Comparison of ENCODE assay signal across 19 cellular contexts in genomic region chr10:62230344-62231138, GRCh38. TPM values are rescaled to one million over a fixed set of nuclear protein-coding genes. Genes with fewer than 3 reads are reported as not detected.
DNase-seq lines count a peak whose midpoint lies in the region; ATAC-seq and TF ChIP-seq lines count a peak whose summit lies in the region.
"Had no signal": no experiment of that assay in that cellular context is flagged by ENCODE, and none has a peak within 500 bp of the region (broad histone marks: within the 10 kb centered on the region; RNA-seq: fewer than 3 reads in every experiment).

No MANE protein-coding gene starts in this region.

- no peak for DNase-seq in AG04450 (ENCODE audit: low read depth, low spot score)
- DNase-seq in HCEC 1CT: peak; percentile 44
- peak; percentile 43 for DNase-seq in amniotic epithelial cell (ENCODE audit: low read depth)
- peak; percentile 44 for DNase-seq in iris pigment epithelial cell (ENCODE audit: low read depth)
- no peak for DNase-seq in NCI-H446 (lab: John Stamatoyannopoulos, UW)
- no peak for DNase-seq in OCI-M1 (lab: John Stamatoyannopoulos, UW)
- DNase-seq in NCI-H1105 (lab: John Stamatoyannopoulos, UW): no peak
- DNase-seq: activated CD8-positive, alpha-beta memory T cell treated with anti-CD3 and anti-CD28 coated beads, Interleukin-2, amount 10 ng/mL, durations not matched to agents 7 days and 5 days; activated naive CD4-positive, alpha-beta T cell treated with anti-CD3 and anti-CD28 coated beads for 36 hours; effector memory CD8-positive, alpha-beta T cell; NCI-H1417; NCI-H345; nucleus accumbens; T-cell had no signal

- no peak overlapping the region for H3K4me3 ChIP-seq in AG04450 (ENCODE audit: low read depth, low read length)
- H3K4me3 ChIP-seq: BLaER1, cardiac muscle cell had no signal

- H3K9me3 ChIP-seq in AG04450 (ENCODE audit: control insufficient read depth, insufficient read depth, low read length): no peaks in the 10 kb centered on the region
- H3K9me3 ChIP-seq: BLaER1 had no signal

- peak overlapping the region; percentile 35 for H3K27ac ChIP-seq in AG04450 (ENCODE audit: low read depth, low read length)
- H3K27ac ChIP-seq: BLaER1, cardiac muscle cell had no signal

- no peaks in the 10 kb centered on the region for H3K27me3 ChIP-seq in AG04450 (ENCODE audit: control insufficient read depth, insufficient read depth, low read length)
- H3K27me3 ChIP-seq: BLaER1, cardiac muscle cell had no signal

- CTCF ChIA-PET in AG04450 (lab: Charles Lee): interaction anchor here (0.7 to 1.3 kb wide), 3 partner anchors 10 to 15 kb away, joined by 3 to 7 read pairs (median 3); no protein-coding TSS in a partner anchor

- POLR2A ChIA-PET in AG04450 (lab: Yijun Ruan, JAX): interaction anchor here (0.6 to 2.2 kb wide), 8 partner anchors 13 to 330 kb away, joined by 3 to 14 read pairs (median 5); no protein-coding TSS in a partner anchor

- no peak for ATAC-seq in GM21367 (IDR thresholded peaks at IDR 0.05; ENCODE audit: unreplicated experiment)
- ATAC-seq: activated CD8-positive, alpha-beta memory T cell treated with anti-CD3 and anti-CD28 coated beads, Interleukin-2, amount 10 ng/mL, durations not matched to agents 7 days and 5 days; effector memory CD8-positive, alpha-beta T cell; HCT116; stimulated activated effector memory CD8-positive, alpha-beta T cell treated with anti-CD3 and anti-CD28 coated beads, Interleukin-12 subunit alpha, Interleukin-12 subunit beta, amount 100 ng/mL, for 72 hours had no signal

- TF ChIP-seq CTCF in AG04450 (IDR thresholded peaks at IDR 0.05; ENCODE audit: low read depth, low read length): no peak

RNA-seq across cellular contexts. Expression of gene RTKN2, which starts 38.1 kb away (rescaled TPM):
- polyA plus RNA-seq in AG04450 (2011; rRNA removed): 1.0 and 1.4 TPM in 2 replicates
- polyA minus RNA-seq in AG04450 (2011; rRNA and poly(A)+ RNA removed): 1.1 and 1.4 TPM in 2 replicates

Comparison
In these comparisons a context has a peak if more than half of its experiments do, and no peak if none do; other contexts are left out.
1. DNase-seq: peak in HCEC 1CT (single experiment), amniotic epithelial cell (single experiment) and iris pigment epithelial cell (single experiment); none in AG04450 (single experiment), NCI-H446 (0 of 2), OCI-M1 (single experiment) and NCI-H1105 (single experiment).